1 cellular context compared by ENCODE assay signal in genomic region chr12:132729541-132730320, GRCh38.
TF ChIP-seq lines count a peak whose summit lies in the region.

No MANE protein-coding gene starts in this region.

TF ChIP-seq in HCT116, 20 proteins besides CTCF, POLR2A, EP300 and RAD21 (continued from another document):
- TF ChIP-seq SRF (IDR thresholded peaks at IDR 0.05; ENCODE audit: low read depth) (no peak), MAX (IDR thresholded peaks at IDR 0.05) (no peak), CEBPB (IDR thresholded peaks at IDR 0.05; ENCODE audit: low read depth) (no peak), CBX3 (IDR thresholded peaks at IDR 0.05; ENCODE audit: low read depth) (no peak), EZH2 (IDR thresholded peaks at IDR 0.05) (no peak), REST (IDR thresholded peaks at IDR 0.05; ENCODE audit: low read depth) (no peak), TCF7L2 (IDR thresholded peaks at IDR 0.05; ENCODE audit: borderline replicate concordance, extremely low read depth, insufficient read depth, insufficient read length) (no peak), EGR1 (IDR thresholded peaks at IDR 0.05; ENCODE audit: low read depth) (no peak), SP1 (IDR thresholded peaks at IDR 0.05; ENCODE audit: low read depth) (no peak), ELF1 (IDR thresholded peaks at IDR 0.05; ENCODE audit: borderline replicate concordance, low read depth) (no peak), ZFX (IDR thresholded peaks at IDR 0.05) (no peak), POLR2AphosphoS5 (IDR thresholded peaks at IDR 0.05; ENCODE audit: low read depth, low read length) (no peak), ZNF274 (IDR thresholded peaks at IDR 0.05; ENCODE audit: low read depth, low read length) (no peak)
TF ChIP-seq in HCT116: peak in this region for 0.
